ENCODE assay signal across 9 cellular contexts in the genomic region with DNA sequence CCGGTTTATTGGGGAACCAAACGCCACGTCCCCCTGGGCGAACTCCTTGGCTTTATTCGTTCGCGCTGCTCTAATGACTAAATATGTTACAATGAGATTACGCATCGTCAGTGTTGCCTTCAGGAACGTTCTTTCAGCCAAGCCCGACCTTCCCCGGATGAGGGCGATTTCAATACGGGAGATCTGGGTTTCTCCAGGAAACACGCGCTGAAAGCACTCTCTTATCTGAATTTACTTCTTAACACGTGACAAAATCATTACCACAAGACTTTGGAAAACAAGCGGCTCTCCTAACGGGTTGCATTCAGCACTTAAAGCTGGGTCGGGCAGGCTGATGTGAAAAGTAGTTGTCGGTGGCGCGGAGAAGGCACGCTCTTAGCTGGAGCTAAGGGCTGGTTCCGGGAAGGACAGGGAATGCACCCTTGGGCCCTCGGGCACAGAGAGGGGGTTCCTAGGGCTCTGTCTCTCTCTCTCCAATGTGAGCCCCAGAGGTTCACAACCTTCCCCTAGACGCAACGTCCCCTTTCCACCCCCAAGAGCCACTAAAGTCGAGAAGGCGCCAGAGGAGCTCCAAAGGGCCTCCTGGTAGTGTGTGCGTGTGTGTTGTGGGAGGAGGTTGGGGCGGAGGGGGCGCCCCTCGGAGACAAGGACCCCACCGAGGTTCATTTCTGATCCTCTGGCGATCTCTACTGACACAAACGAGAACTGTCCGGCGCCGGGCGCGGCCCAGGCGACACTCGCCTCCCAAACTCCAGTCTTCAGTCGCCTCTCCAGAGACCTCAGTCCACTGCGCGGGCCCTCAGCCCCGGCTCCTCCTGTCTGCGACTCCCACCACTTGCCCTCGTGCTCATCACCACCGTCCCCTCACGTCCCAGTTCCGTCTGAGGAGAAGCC. TPM values are rescaled to one million over a fixed set of nuclear protein-coding genes. Genes with fewer than 3 reads are reported as not detected.
DNase-seq lines count a peak whose midpoint lies in the region; ATAC-seq and TF ChIP-seq lines count a peak whose summit lies in the region.
"Had no signal": no experiment of that assay in that cellular context is flagged by ENCODE, and none has a peak within 500 bp of the region (broad histone marks: within the 10 kb centered on the region; RNA-seq: fewer than 3 reads in every experiment).

No MANE protein-coding gene starts in this region.

- H3K9me3 Mint-ChIP-seq in CD4-positive, alpha-beta T cell = no peaks in the 10 kb centered on the region
- peaks cover 7% of the 10 kb centered on the region for H3K9me3 Mint-ChIP-seq in GM23338
- no peaks in the 10 kb centered on the region for H3K9me3 Mint-ChIP-seq in activated naive CD8-positive, alpha-beta T cell treated with anti-CD3 and anti-CD28 coated beads for 36 hours

- no peak for TF ChIP-seq CTCF in CD4-positive, alpha-beta T cell (IDR thresholded peaks at IDR 0.05)
- TF ChIP-seq CTCF in GM23338 (conservative IDR thresholded peaks at IDR 0.05; ENCODE audit: low read depth in 2 of 2) = peak; percentile 54 to 71
- no peak for TF ChIP-seq CTCF in MM.1S (IDR thresholded peaks at IDR 0.05; ENCODE audit: low read length)
- no peak for TF ChIP-seq CTCF in GM10266 (IDR thresholded peaks at IDR 0.05; ENCODE audit: control insufficient read depth, insufficient read depth, low read depth, missing control alignments)

- H3K9ac ChIP-seq in MM.1S (ENCODE audit: low read length) = no peak overlapping the region

- H4K20me1 ChIP-seq in GM23338 (replicated peaks; ENCODE audit: insufficient read depth) (peaks cover 9% of the 10 kb centered on the region), MM.1S (ENCODE audit: insufficient read depth, low read length) (no peaks in the 10 kb centered on the region)

- no peak overlapping the region for H3K27ac ChIP-seq in CD4-positive, alpha-beta T cell (ENCODE audit: low read depth, low read length)
- H3K27ac ChIP-seq in GM23338 (ENCODE audit: low read depth) (no peak overlapping the region), layer of hippocampus (ENCODE audit: low read depth, low read length) (peak overlapping the region; percentile 71), MM.1S (ENCODE audit: low read length) (no peak overlapping the region)

- intact Hi-C loops in CD4-positive, alpha-beta T cell (cut with DNase I, micrococcal nuclease) = no loop called here

- peaks cover 98% of the 10 kb centered on the region for H3K27me3 ChIP-seq in CD4-positive, alpha-beta T cell (ENCODE audit: control insufficient read depth, insufficient read depth, low read length)
- H3K27me3 ChIP-seq in GM23338 (ENCODE audit: insufficient read depth) = peaks cover 100% of the 10 kb centered on the region
- peaks cover 21% of the 10 kb centered on the region for H3K27me3 ChIP-seq in layer of hippocampus (ENCODE audit: control insufficient read depth, insufficient read depth, low read length)
- peaks cover 56% of the 10 kb centered on the region for H3K27me3 ChIP-seq in MM.1S (replicated peaks; ENCODE audit: insufficient read depth, low read length)

- H3K36me3 Mint-ChIP-seq in CD4-positive, alpha-beta T cell (ENCODE audit: low read depth) = no peaks in the 10 kb centered on the region
- no peaks in the 10 kb centered on the region for H3K36me3 Mint-ChIP-seq in GM23338 (ENCODE audit: low read depth)
- no peaks in the 10 kb centered on the region for H3K36me3 Mint-ChIP-seq in activated naive CD8-positive, alpha-beta T cell treated with anti-CD3 and anti-CD28 coated beads for 36 hours

- H2AFZ ChIP-seq in GM23338 = peak overlapping the region; percentile 94
- H2AFZ ChIP-seq in MM.1S (ENCODE audit: low read length) = no peak overlapping the region

- H3K36me3 ChIP-seq in GM23338 (ENCODE audit: insufficient read depth) (no peaks in the 10 kb centered on the region; the same call in 1 of the 2 replicates), MM.1S (replicated peaks; ENCODE audit: insufficient read depth, low read length) (no peaks in the 10 kb centered on the region)

- peaks cover 44% of the 10 kb centered on the region for H3K4me1 Mint-ChIP-seq in CD4-positive, alpha-beta T cell (ENCODE audit: low read depth)
- H3K4me1 Mint-ChIP-seq in GM23338 = peaks cover 66% of the 10 kb centered on the region
- H3K4me1 Mint-ChIP-seq in activated naive CD8-positive, alpha-beta T cell treated with anti-CD3 and anti-CD28 coated beads for 36 hours = peaks cover 23% of the 10 kb centered on the region

- no peak for DNase-seq in CD4-positive, alpha-beta T cell
- DNase-seq in GM23338 (ENCODE audit: low spot score) = peak; percentile 84
- DNase-seq in activated naive CD8-positive, alpha-beta T cell treated with anti-CD3 and anti-CD28 coated beads for 36 hours = no peak
- DNase-seq in MM.1S = no peak
- no peak for DNase-seq in GM10266 (ENCODE audit: extremely low spot score)
- no peak for DNase-seq in stimulated activated CD4-positive, alpha-beta T cell treated with anti-CD3 and anti-CD28 coated beads, Interleukin-4, amount 100 ng/mL, for 4 hours

- no peaks in the 10 kb centered on the region for H3K9me3 ChIP-seq in CD4-positive, alpha-beta T cell (ENCODE audit: control insufficient read depth, low read length)
- no peaks in the 10 kb centered on the region for H3K9me3 ChIP-seq in MM.1S (replicated peaks; ENCODE audit: insufficient read depth, low read length)

- peaks cover 34% of the 10 kb centered on the region for H3F3A ChIP-seq in GM23338 (replicated peaks; ENCODE audit: low read depth)
- no peaks in the 10 kb centered on the region for H3F3A ChIP-seq in MM.1S (ENCODE audit: insufficient read depth, low read length)

- H3K4me2 ChIP-seq in GM23338 (peak overlapping the region; percentile 90), MM.1S (ENCODE audit: low read depth, low read length) (no peak overlapping the region)

- CTCF ChIA-PET in CD4-positive, alpha-beta T cell (lab: Charles Lee) = interaction anchor here (0.8 to 0.9 kb wide), 2 partner anchors 11 to 51 kb away, joined by 3 read pairs; no protein-coding TSS in a partner anchor

- H3K9me2 ChIP-seq in GM23338 (ENCODE audit: insufficient read depth) (no peaks in the 10 kb centered on the region), MM.1S (replicated peaks; ENCODE audit: insufficient read depth, low read length) (no peaks in the 10 kb centered on the region)

- H3K4me3 Mint-ChIP-seq in CD4-positive, alpha-beta T cell = peak overlapping the region; percentile 44
- peak overlapping the region; percentile 71 for H3K4me3 Mint-ChIP-seq in GM23338
- H3K4me3 Mint-ChIP-seq in activated naive CD8-positive, alpha-beta T cell treated with anti-CD3 and anti-CD28 coated beads for 36 hours = no peak overlapping the region

- no peak overlapping the region for H3K27ac Mint-ChIP-seq in CD4-positive, alpha-beta T cell
- no peak overlapping the region for H3K27ac Mint-ChIP-seq in GM23338
- peak overlapping the region; percentile 19 for H3K27ac Mint-ChIP-seq in activated naive CD8-positive, alpha-beta T cell treated with anti-CD3 and anti-CD28 coated beads for 36 hours

- peaks cover 81% of the 10 kb centered on the region for H3K4me1 ChIP-seq in GM23338 (ENCODE audit: insufficient read depth)
- H3K4me1 ChIP-seq in MM.1S (ENCODE audit: low read length) = no peaks in the 10 kb centered on the region

- POLR2A ChIA-PET in CD4-positive, alpha-beta T cell (lab: Charles Lee) = no interaction called here

- no peak for ATAC-seq in CD4-positive, alpha-beta T cell (ENCODE audit: poor library complexity)
- ATAC-seq in GM23338 (peak; percentile 46), GM21825 (IDR thresholded peaks at IDR 0.05; ENCODE audit: unreplicated experiment) (no peak)

- H3K4me3 ChIP-seq in GM23338 = peak overlapping the region; percentile 66
- no peak overlapping the region for H3K4me3 ChIP-seq in MM.1S (ENCODE audit: low read length)

- H3K79me2 ChIP-seq in GM23338 (replicated peaks; ENCODE audit: insufficient read depth) (no peaks in the 10 kb centered on the region), MM.1S (ENCODE audit: low read length) (no peaks in the 10 kb centered on the region)

- H3K27me3 Mint-ChIP-seq in CD4-positive, alpha-beta T cell = peaks cover 90% of the 10 kb centered on the region
- H3K27me3 Mint-ChIP-seq in GM23338 (ENCODE audit: insufficient read depth, low read depth, poor library complexity) = peaks cover 96% of the 10 kb centered on the region
- peaks cover 90% of the 10 kb centered on the region for H3K27me3 Mint-ChIP-seq in activated naive CD8-positive, alpha-beta T cell treated with anti-CD3 and anti-CD28 coated beads for 36 hours

TF ChIP-seq in GM23338, 12 proteins besides CTCF, POLR2A, EP300 and RAD21:
- TF ChIP-seq, protein P1, sequence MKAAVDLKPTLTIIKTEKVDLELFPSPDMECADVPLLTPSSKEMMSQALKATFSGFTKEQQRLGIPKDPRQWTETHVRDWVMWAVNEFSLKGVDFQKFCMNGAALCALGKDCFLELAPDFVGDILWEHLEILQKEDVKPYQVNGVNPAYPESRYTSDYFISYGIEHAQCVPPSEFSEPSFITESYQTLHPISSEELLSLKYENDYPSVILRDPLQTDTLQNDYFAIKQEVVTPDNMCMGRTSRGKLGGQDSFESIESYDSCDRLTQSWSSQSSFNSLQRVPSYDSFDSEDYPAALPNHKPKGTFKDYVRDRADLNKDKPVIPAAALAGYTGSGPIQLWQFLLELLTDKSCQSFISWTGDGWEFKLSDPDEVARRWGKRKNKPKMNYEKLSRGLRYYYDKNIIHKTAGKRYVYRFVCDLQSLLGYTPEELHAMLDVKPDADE (IDR thresholded peaks at IDR 0.05) = no peak
- TF ChIP-seq EZH2 (IDR thresholded peaks at IDR 0.05; ENCODE audit: low read depth, unreplicated experiment) = peak; percentile 98

RNA-seq across cellular contexts. Expression of gene NKX2-2, which starts 7.1 kb away (rescaled TPM):
- not detected for total RNA-seq in CD4-positive, alpha-beta T cell
- not detected in 2 replicates for total RNA-seq in GM23338 (2014; rRNA removed; shearing (Covaris generic))
- not detected in 2 replicates for polyA plus RNA-seq in GM23338 (2016; fragmentation: Nextera tagmentation; extraction: Ambion mirVana)
- total RNA-seq in activated naive CD8-positive, alpha-beta T cell treated with anti-CD3 and anti-CD28 coated beads for 36 hours = not detected
- total RNA-seq: mononuclear cell had no signal

Comparison
In these comparisons a context has a peak if more than half of its experiments do, and no peak if none do; other contexts are left out.
1. CTCF ChIP-seq: peak in GM23338 (2 of 2); none in CD4-positive, alpha-beta T cell (single experiment), MM.1S (single experiment) and GM10266 (single experiment).